ENCODE assay signal across 8 cellular contexts in the genomic region with DNA sequence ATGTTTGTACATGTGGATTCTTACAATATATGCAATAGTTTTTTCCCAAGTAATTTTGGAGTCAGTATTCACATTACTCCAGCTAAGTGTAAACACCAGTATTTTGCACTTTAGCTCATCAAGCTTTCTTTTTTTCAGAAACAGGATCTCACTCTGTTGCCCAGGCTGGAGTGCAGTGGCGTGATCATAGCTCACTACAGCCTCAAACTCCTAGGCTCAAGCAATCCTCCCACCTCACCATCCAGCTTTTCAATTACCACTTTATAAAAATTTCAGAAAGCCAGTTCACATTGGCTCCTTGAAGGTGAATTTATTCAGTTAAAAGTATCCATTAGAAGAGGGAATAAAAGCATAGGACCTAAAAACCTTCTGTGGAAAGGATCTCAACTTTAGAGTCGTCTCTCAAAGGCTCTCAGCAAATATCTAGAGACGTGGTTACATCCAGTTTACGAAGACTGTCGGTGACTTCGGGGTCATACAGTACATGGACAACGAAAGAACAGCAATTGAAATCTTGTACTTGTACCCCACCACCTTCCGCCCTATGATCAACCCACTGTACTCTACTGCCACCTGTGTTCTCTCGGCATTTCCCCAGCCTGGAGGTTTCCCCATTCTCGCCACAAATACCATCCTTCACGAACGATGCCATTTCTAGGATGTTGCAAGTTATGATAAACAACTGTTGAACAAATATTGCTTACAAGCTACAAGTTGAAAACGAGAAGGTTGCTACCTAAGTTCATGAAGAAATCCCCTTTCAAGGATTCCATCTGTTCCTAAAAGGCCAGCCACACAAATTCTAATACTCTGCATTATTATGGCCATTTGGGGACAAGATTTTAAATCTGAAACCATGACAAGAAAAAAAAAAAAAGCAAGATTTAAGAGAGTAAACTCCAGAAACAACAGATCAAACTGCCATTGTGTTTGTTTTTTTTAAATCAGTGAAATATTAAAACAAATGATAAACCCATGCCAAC. TPM values are rescaled to one million over a fixed set of nuclear protein-coding genes. Genes with fewer than 3 reads are reported as not detected.
DNase-seq lines count a peak whose midpoint lies in the region; ATAC-seq and TF ChIP-seq lines count a peak whose summit lies in the region.

No MANE protein-coding gene starts in this region.

- peaks cover 35% of the 10 kb centered on the region for H3K4me1 Mint-ChIP-seq in activated naive CD4-positive, alpha-beta T cell treated with anti-CD3 and anti-CD28 coated beads, Interleukin-2, amount 10 ng/mL, durations not matched to agents 7 days and 5 days
- peaks cover 49% of the 10 kb centered on the region for H3K4me1 Mint-ChIP-seq in WTC11

- peak overlapping the region; percentile 23 for H3K4me3 Mint-ChIP-seq in activated naive CD4-positive, alpha-beta T cell treated with anti-CD3 and anti-CD28 coated beads, Interleukin-2, amount 10 ng/mL, durations not matched to agents 7 days and 5 days
- H3K4me3 Mint-ChIP-seq in WTC11 = peak overlapping the region; percentile 78

- TF ChIP-seq CTCF in Loucy (conservative IDR thresholded peaks at IDR 0.05; ENCODE audit: low read length) (peak; percentile 55), WTC11 (IDR thresholded peaks at IDR 0.05) (peak; percentile 28; the same call in 1 of the 2 replicates), parathyroid adenoma (IDR thresholded peaks at IDR 0.05) (peak; percentile 29)

- peaks cover 18% of the 10 kb centered on the region for H3K27me3 ChIP-seq in Loucy (ENCODE audit: insufficient read depth, low read length, poor library complexity, severe bottlenecking)
- no peaks in the 10 kb centered on the region for H3K27me3 ChIP-seq in parathyroid adenoma (ENCODE audit: control insufficient read depth, insufficient read depth, low read length)
- H3K27me3 ChIP-seq in effector memory CD4-positive, alpha-beta T cell (replicated peaks; ENCODE audit: control insufficient read depth, insufficient read depth, low read length, poor library complexity, severe bottlenecking) = peaks cover 14% of the 10 kb centered on the region

- no peak overlapping the region for H3K9ac ChIP-seq in Loucy (ENCODE audit: low read depth, low read length, poor library complexity, severe bottlenecking)
- no peak overlapping the region for H3K9ac ChIP-seq in parathyroid adenoma

- CTCF ChIA-PET in activated naive CD4-positive, alpha-beta T cell treated with anti-CD3 and anti-CD28 coated beads, Interleukin-2, amount 10 ng/mL, durations not matched to agents 7 days and 5 days (lab: Charles Lee) = interaction anchor here (0.7 to 1.5 kb wide), 2 partner anchors 31 to 287 kb away, joined by 4 read pairs; no protein-coding TSS in a partner anchor
- CTCF ChIA-PET in WTC11 (lab: Charles Lee) = interaction anchor here (0.9 to 7.1 kb wide), 8 partner anchors 88 to 304 kb away, joined by 3 to 104 read pairs (median 5); no protein-coding TSS in a partner anchor

- H3K4me3 ChIP-seq in Loucy (ENCODE audit: low read length, poor library complexity, severe bottlenecking) (no peak overlapping the region), parathyroid adenoma (ENCODE audit: low read depth, low read length) (peak overlapping the region; percentile 78)
- H3K4me3 ChIP-seq in effector memory CD4-positive, alpha-beta T cell (ENCODE audit: insufficient read depth, low read depth, low read length, poor library complexity, severe bottlenecking) = no peak overlapping the region

- H3K27ac ChIP-seq in parathyroid adenoma = no peak overlapping the region
- H3K27ac ChIP-seq in effector memory CD4-positive, alpha-beta T cell (ENCODE audit: insufficient read depth, low read length, poor library complexity, severe bottlenecking) = no peak overlapping the region

- H3K36me3 Mint-ChIP-seq in activated naive CD4-positive, alpha-beta T cell treated with anti-CD3 and anti-CD28 coated beads, Interleukin-2, amount 10 ng/mL, durations not matched to agents 7 days and 5 days = no peaks in the 10 kb centered on the region
- no peaks in the 10 kb centered on the region for H3K36me3 Mint-ChIP-seq in WTC11

- H3K27me3 Mint-ChIP-seq in activated naive CD4-positive, alpha-beta T cell treated with anti-CD3 and anti-CD28 coated beads, Interleukin-2, amount 10 ng/mL, durations not matched to agents 7 days and 5 days = peaks cover 62% of the 10 kb centered on the region
- peaks cover 13% of the 10 kb centered on the region for H3K27me3 Mint-ChIP-seq in WTC11 (ENCODE audit: low read depth)

- H2AFZ ChIP-seq in Loucy (ENCODE audit: low read length) (no peak overlapping the region), parathyroid adenoma (peak overlapping the region; percentile 46)

- POLR2A ChIA-PET in WTC11 (lab: Charles Lee) = interaction anchor here (0.7 kb wide), 1 partner anchor 237 kb away, joined by 3 read pairs; no protein-coding TSS in a partner anchor

- H3F3A ChIP-seq in Loucy (ENCODE audit: low read depth) = no peaks in the 10 kb centered on the region

- no peak for ATAC-seq in WTC11
- ATAC-seq in GM19395 (IDR thresholded peaks at IDR 0.05; ENCODE audit: unreplicated experiment) = no peak

- H3K79me2 ChIP-seq in Loucy (ENCODE audit: insufficient read depth, low read length) (no peaks in the 10 kb centered on the region), parathyroid adenoma (peaks cover 5% of the 10 kb centered on the region)

- no peaks in the 10 kb centered on the region for H3K9me3 Mint-ChIP-seq in activated naive CD4-positive, alpha-beta T cell treated with anti-CD3 and anti-CD28 coated beads, Interleukin-2, amount 10 ng/mL, durations not matched to agents 7 days and 5 days
- H3K9me3 Mint-ChIP-seq in WTC11 = no peaks in the 10 kb centered on the region

- H3K27ac Mint-ChIP-seq in activated naive CD4-positive, alpha-beta T cell treated with anti-CD3 and anti-CD28 coated beads, Interleukin-2, amount 10 ng/mL, durations not matched to agents 7 days and 5 days = no peak overlapping the region
- H3K27ac Mint-ChIP-seq in WTC11 = no peak overlapping the region

- H3K9me3 ChIP-seq in Loucy (ENCODE audit: insufficient read depth, low read depth, low read length) (no peaks in the 10 kb centered on the region), parathyroid adenoma (ENCODE audit: control insufficient read depth, low read length) (no peaks in the 10 kb centered on the region)
- no peaks in the 10 kb centered on the region for H3K9me3 ChIP-seq in effector memory CD4-positive, alpha-beta T cell (ENCODE audit: control insufficient read depth, low read length)

- H3K4me1 ChIP-seq in Loucy (ENCODE audit: insufficient read depth, low read length, poor library complexity, severe bottlenecking) (peaks cover 19% of the 10 kb centered on the region), parathyroid adenoma (peaks cover 7% of the 10 kb centered on the region)
- H3K4me1 ChIP-seq in effector memory CD4-positive, alpha-beta T cell (ENCODE audit: control insufficient read depth, insufficient read depth, low read length, poor library complexity, severe bottlenecking) = peaks cover 11% of the 10 kb centered on the region

- H3K36me3 ChIP-seq in Loucy (ENCODE audit: insufficient read depth, low read length) (no peaks in the 10 kb centered on the region), parathyroid adenoma (ENCODE audit: control insufficient read depth, insufficient read depth, low read length) (no peaks in the 10 kb centered on the region)
- H3K36me3 ChIP-seq in effector memory CD4-positive, alpha-beta T cell (ENCODE audit: control insufficient read depth, insufficient read depth, low read length) = no peaks in the 10 kb centered on the region

- H4K20me1 ChIP-seq in Loucy (ENCODE audit: insufficient read depth, low read length, poor library complexity, severe bottlenecking) = no peaks in the 10 kb centered on the region

- DNase-seq in activated naive CD4-positive, alpha-beta T cell treated with anti-CD3 and anti-CD28 coated beads, Interleukin-2, amount 10 ng/mL, durations not matched to agents 7 days and 5 days = peak; percentile 31
- no peak for DNase-seq in activated naive CD4-positive, alpha-beta T cell (lab: John Stamatoyannopoulos, UW)
- DNase-seq in WTC11 (ENCODE audit: low spot score) (peak; percentile 30), head of caudate nucleus (peak in 39 of 42 donors; percentile 32 to 86 (median 67))
- DNase-seq in effector memory CD4-positive, alpha-beta T cell = no peak

- peak overlapping the region; percentile 77 for H3K4me2 ChIP-seq in Loucy (ENCODE audit: low read depth, low read length, poor library complexity, severe bottlenecking)
- H3K4me2 ChIP-seq in parathyroid adenoma (ENCODE audit: low read length) = peak overlapping the region; percentile 84

- no peaks in the 10 kb centered on the region for H3K9me2 ChIP-seq in Loucy (replicated peaks; ENCODE audit: low read depth, low read length)

- intact Hi-C loops in head of caudate nucleus (cut with DNase I) = loop anchor here (5.0 to 10.0 kb wide), 3 partner anchors 140 to 478 kb away; no protein-coding TSS in a partner anchor

TF ChIP-seq in WTC11, 78 proteins besides CTCF, POLR2A, EP300 and RAD21:
- peak; percentile 77; the same call in 1 of the 2 replicates for TF ChIP-seq ZNF121 (CRISPR knock-in tag; IDR thresholded peaks at IDR 0.05)
- TF ChIP-seq, protein P1, sequence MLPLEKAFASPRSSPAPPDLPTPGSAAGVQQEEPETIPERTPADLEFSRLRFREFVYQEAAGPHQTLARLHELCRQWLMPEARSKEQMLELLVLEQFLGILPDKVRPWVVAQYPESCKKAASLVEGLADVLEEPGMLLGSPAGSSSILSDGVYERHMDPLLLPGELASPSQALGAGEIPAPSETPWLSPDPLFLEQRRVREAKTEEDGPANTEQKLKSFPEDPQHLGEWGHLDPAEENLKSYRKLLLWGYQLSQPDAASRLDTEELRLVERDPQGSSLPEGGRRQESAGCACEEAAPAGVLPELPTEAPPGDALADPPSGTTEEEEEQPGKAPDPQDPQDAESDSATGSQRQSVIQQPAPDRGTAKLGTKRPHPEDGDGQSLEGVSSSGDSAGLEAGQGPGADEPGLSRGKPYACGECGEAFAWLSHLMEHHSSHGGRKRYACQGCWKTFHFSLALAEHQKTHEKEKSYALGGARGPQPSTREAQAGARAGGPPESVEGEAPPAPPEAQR (CRISPR knock-in tag; IDR thresholded peaks at IDR 0.05) = no peak
TF ChIP-seq in WTC11: peak in this region for 1.

RNA-seq across cellular contexts. Expression of gene APBB2, which starts 1.8 kb away (rescaled TPM):
- total RNA-seq in WTC11 (2021) = 43.2 to 49.0 TPM (median 48.5 TPM) in 3 replicates

RNA-seq across cellular contexts. Expression of gene UCHL1, which starts 44.2 kb away (rescaled TPM):
- 487 to 548 TPM (median 488 TPM) in 3 replicates for total RNA-seq in WTC11 (2021)

Comparison
In these comparisons a context has a peak if more than half of its experiments do, and no peak if none do; other contexts are left out.
1. DNase-seq: peak in activated naive CD4-positive, alpha-beta T cell treated with anti-CD3 and anti-CD28 coated beads, Interleukin-2, amount 10 ng/mL, durations not matched to agents 7 days and 5 days (single experiment), WTC11 (single experiment) and head of caudate nucleus (39 of 42); none in activated naive CD4-positive, alpha-beta T cell (0 of 4) and effector memory CD4-positive, alpha-beta T cell (0 of 3).
2. Peak in every context shown above with its lines, with median percentiles within 50 percentile points of each other: CTCF ChIP-seq.